Comparison of ENCODE assay signal across 19 cellular contexts in the genomic region with DNA sequence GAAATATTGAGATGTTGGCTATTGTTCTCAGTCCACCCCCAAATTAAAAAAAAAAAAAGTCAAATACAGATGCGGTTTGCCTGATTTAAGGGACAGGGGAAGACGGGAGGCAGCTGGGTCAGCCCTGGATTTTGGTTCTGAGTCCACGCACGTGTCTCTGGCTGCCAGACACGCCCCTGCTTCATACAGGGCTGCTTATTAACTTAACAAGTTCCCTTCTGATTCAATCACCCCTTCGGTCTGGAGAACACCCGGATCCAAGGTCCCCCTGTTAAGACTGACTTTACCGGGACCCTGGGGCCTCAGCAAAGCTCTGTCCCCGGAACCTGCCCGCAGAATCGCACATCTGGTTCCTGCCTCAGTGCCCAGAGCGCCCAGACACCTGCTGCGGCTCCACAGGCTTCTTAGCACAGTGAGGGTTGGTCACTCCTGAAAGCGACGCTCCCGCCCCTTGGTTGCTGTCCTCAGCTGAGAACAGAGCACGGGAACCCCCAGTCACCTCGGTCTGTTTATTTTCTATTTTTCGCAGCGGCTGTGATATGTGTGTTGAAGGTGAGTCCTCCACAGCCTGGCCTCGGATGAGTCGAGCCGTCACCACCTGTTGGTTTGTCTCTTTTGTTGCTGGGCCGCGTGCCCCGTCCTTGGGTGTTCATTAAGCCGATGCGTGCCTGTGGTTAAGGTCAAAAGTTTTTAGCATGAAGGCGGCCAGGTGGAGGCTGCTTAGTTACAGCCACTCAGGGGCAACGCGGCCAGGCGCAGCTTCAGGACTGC. TPM values are rescaled to one million over a fixed set of nuclear protein-coding genes. Genes with fewer than 3 reads are reported as not detected.
DNase-seq lines count a peak whose midpoint lies in the region; ATAC-seq and TF ChIP-seq lines count a peak whose summit lies in the region.
"Had no signal": no experiment of that assay in that cellular context is flagged by ENCODE, and none has a peak within 500 bp of the region (broad histone marks: within the 10 kb centered on the region; RNA-seq: fewer than 3 reads in every experiment).

No MANE protein-coding gene starts in this region.

- CTCF ChIA-PET in HEK293 (lab: Yijun Ruan, JAX): no interaction called here

- no peak overlapping the region for H3K27ac ChIP-seq in HEK293 (ENCODE audit: extremely low read depth, low read depth, low read length)
- H3K27ac ChIP-seq: neutrophil, vagina had no signal

- no peaks in the 10 kb centered on the region for H3K36me3 Mint-ChIP-seq in immature natural killer cell
- H3K36me3 Mint-ChIP-seq in natural killer cell treated with Interleukin-12 subunit alpha and Interleukin-12 subunit beta and Interleukin-15 and Interleukin-18, amount 100 ng/mL, for 72 hours: no peaks in the 10 kb centered on the region
- peaks cover 9 to 29% of the 10 kb centered on the region in 2 donors for H3K36me3 Mint-ChIP-seq in stimulated activated naive B cell treated with anti-CD40 and anti-IgM and Interleukin-4, amounts not matched to agents 10 μg/mL and 1 μg/mL and 100 μg/mL, for 72 hours

- H3K4me3 Mint-ChIP-seq in immature natural killer cell: peak overlapping the region in 4 of 5 donors; percentile 69 to 93 (median 86)
- H3K4me3 Mint-ChIP-seq in natural killer cell treated with Interleukin-12 subunit alpha and Interleukin-12 subunit beta and Interleukin-15 and Interleukin-18, amount 100 ng/mL, for 72 hours: peak overlapping the region; percentile 59
- no peak overlapping the region for H3K4me3 Mint-ChIP-seq in stimulated activated naive B cell treated with anti-CD40 and anti-IgM and Interleukin-4, amounts not matched to agents 10 μg/mL and 1 μg/mL and 100 μg/mL, for 72 hours
- H3K4me3 Mint-ChIP-seq: activated CD4-positive, alpha-beta T cell treated with anti-CD3 and anti-CD28 coated beads, Interleukin-2, amount 10 ng/mL, durations not matched to agents 24 days and 14 days had no signal

- H3K4me3 ChIP-seq in HEK293 (ENCODE audit: low read depth, low read length): no peak overlapping the region
- H3K4me3 ChIP-seq: vagina had no signal

- no peaks in the 10 kb centered on the region for H3K36me3 ChIP-seq in HEK293 (ENCODE audit: control insufficient read depth in 2 of 2, insufficient read depth in 1 of 2, low read length in 2 of 2)
- H3K36me3 ChIP-seq: neutrophil, vagina had no signal

- no peak for TF ChIP-seq CTCF in HEK293 (tag by site-specific recombination; IDR thresholded peaks at IDR 0.05)

- H3K27me3 Mint-ChIP-seq in immature natural killer cell (ENCODE audit: low read depth in 3 of 3): peaks cover 7 to 32% (median 10%) of the 10 kb centered on the region in 3 donors
- H3K27me3 Mint-ChIP-seq in natural killer cell treated with Interleukin-12 subunit alpha and Interleukin-12 subunit beta and Interleukin-15 and Interleukin-18, amount 100 ng/mL, for 72 hours: no peaks in the 10 kb centered on the region
- no peaks in the 10 kb centered on the region for H3K27me3 Mint-ChIP-seq in stimulated activated naive B cell treated with anti-CD40 and anti-IgM and Interleukin-4, amounts not matched to agents 10 μg/mL and 1 μg/mL and 100 μg/mL, for 72 hours
- H3K27me3 Mint-ChIP-seq: activated CD4-positive, alpha-beta T cell treated with anti-CD3 and anti-CD28 coated beads, Interleukin-2, amount 10 ng/mL, durations not matched to agents 24 days and 14 days had no signal

- no peaks in the 10 kb centered on the region for H3K4me1 ChIP-seq in HEK293 (ENCODE audit: control insufficient read depth, insufficient read depth, low read length)
- H3K4me1 ChIP-seq: vagina had no signal

- POLR2A ChIA-PET in HEK293 (lab: Yijun Ruan, JAX): no interaction called here

- no peaks in the 10 kb centered on the region for H3K9me3 ChIP-seq in HEK293 (ENCODE audit: control insufficient read depth, insufficient read depth, low read depth, low read length)
- H3K9me3 ChIP-seq: neutrophil, vagina had no signal

- peaks cover 33 to 38% of the 10 kb centered on the region in 2 donors for H3K4me1 Mint-ChIP-seq in immature natural killer cell
- H3K4me1 Mint-ChIP-seq in natural killer cell treated with Interleukin-12 subunit alpha and Interleukin-12 subunit beta and Interleukin-15 and Interleukin-18, amount 100 ng/mL, for 72 hours (ENCODE audit: low read depth in 2 of 2): peaks cover 11 to 27% of the 10 kb centered on the region in 2 donors
- peaks cover 2 to 11% of the 10 kb centered on the region in 2 donors for H3K4me1 Mint-ChIP-seq in stimulated activated naive B cell treated with anti-CD40 and anti-IgM and Interleukin-4, amounts not matched to agents 10 μg/mL and 1 μg/mL and 100 μg/mL, for 72 hours

- no peak for ATAC-seq in natural killer cell treated with Interleukin-12 subunit alpha and Interleukin-12 subunit beta and Interleukin-15 and Interleukin-18, amount 100 ng/mL, for 72 hours
- ATAC-seq in HG03442 (IDR thresholded peaks at IDR 0.05; ENCODE audit: unreplicated experiment): no peak
- ATAC-seq in stimulated activated naive B cell treated with anti-CD40 and anti-IgM and Interleukin-4, amounts not matched to agents 10 μg/mL and 1 μg/mL and 100 μg/mL, for 72 hours (replicated peaks): no peak
- no peak for ATAC-seq in GM19351 (IDR thresholded peaks at IDR 0.05; ENCODE audit: unreplicated experiment)

- DNase-seq in COLO668 (lab: John Stamatoyannopoulos, UW; ENCODE audit: unreplicated experiment) (peak; percentile 79), immature natural killer cell (no peak)
- no peak for DNase-seq in natural killer cell treated with Interleukin-12 subunit alpha and Interleukin-12 subunit beta and Interleukin-15 and Interleukin-18, amount 100 ng/mL, for 72 hours (ENCODE audit: low spot score)
- no peak for DNase-seq in stimulated activated naive B cell treated with anti-CD40 and anti-IgM and Interleukin-4, amounts not matched to agents 10 μg/mL and 1 μg/mL and 100 μg/mL, for 72 hours
- DNase-seq in activated CD4-positive, alpha-beta T cell treated with anti-CD3 and anti-CD28 coated beads, Interleukin-2, amount 50 U/mL, for 4 hours: no peak
- DNase-seq: activated CD4-positive, alpha-beta T cell treated with anti-CD3 and anti-CD28 coated beads, Interleukin-2, amount 10 ng/mL, durations not matched to agents 24 days and 14 days; activated CD8-positive, alpha-beta memory T cell treated with anti-CD3 and anti-CD28 coated beads, Interleukin-2, amount 50 U/mL, for 4 hours; activated naive CD4-positive, alpha-beta T cell; mesenchymal stem cell; NCI-H1436 treated with DMSO at 0.1 percent for 48 hours; NCI-H226; stimulated activated CD4-positive, alpha-beta T cell treated with anti-CD3 and anti-CD28 coated beads, Interleukin-2, amount 100 ng/mL, for 48 hours had no signal

- H3K27ac Mint-ChIP-seq in immature natural killer cell: peak overlapping the region in 4 of 6 donors; percentile 93 to 98 (median 94)
- H3K27ac Mint-ChIP-seq in natural killer cell treated with Interleukin-12 subunit alpha and Interleukin-12 subunit beta and Interleukin-15 and Interleukin-18, amount 100 ng/mL, for 72 hours: no peak overlapping the region
- no peak overlapping the region for H3K27ac Mint-ChIP-seq in stimulated activated naive B cell treated with anti-CD40 and anti-IgM and Interleukin-4, amounts not matched to agents 10 μg/mL and 1 μg/mL and 100 μg/mL, for 72 hours
- H3K27ac Mint-ChIP-seq: activated CD4-positive, alpha-beta T cell treated with anti-CD3 and anti-CD28 coated beads, Interleukin-2, amount 10 ng/mL, durations not matched to agents 24 days and 14 days had no signal

- H3K9me3 Mint-ChIP-seq in immature natural killer cell: no peaks in the 10 kb centered on the region
- no peaks in the 10 kb centered on the region for H3K9me3 Mint-ChIP-seq in natural killer cell treated with Interleukin-12 subunit alpha and Interleukin-12 subunit beta and Interleukin-15 and Interleukin-18, amount 100 ng/mL, for 72 hours
- H3K9me3 Mint-ChIP-seq in stimulated activated naive B cell treated with anti-CD40 and anti-IgM and Interleukin-4, amounts not matched to agents 10 μg/mL and 1 μg/mL and 100 μg/mL, for 72 hours: no peaks in the 10 kb centered on the region
- H3K9me3 Mint-ChIP-seq: activated CD4-positive, alpha-beta T cell treated with anti-CD3 and anti-CD28 coated beads, Interleukin-2, amount 10 ng/mL, durations not matched to agents 24 days and 14 days had no signal

TF ChIP-seq in HEK293, 187 proteins besides CTCF, POLR2A, EP300 and RAD21:
- TF ChIP-seq ZNF792 (tag by site-specific recombination; IDR thresholded peaks at IDR 0.05) (no peak), ZNF324 (tag by site-specific recombination; IDR thresholded peaks at IDR 0.05) (no peak), ZNF600 (tag by site-specific recombination; IDR thresholded peaks at IDR 0.05) (no peak), ZBTB1 (tag by site-specific recombination; IDR thresholded peaks at IDR 0.05) (no peak), ZNF658 (tag by site-specific recombination; IDR thresholded peaks at IDR 0.05) (no peak), SP2 (tag by site-specific recombination; IDR thresholded peaks at IDR 0.05) (no peak), SALL2 (tag by site-specific recombination; IDR thresholded peaks at IDR 0.05; ENCODE audit: borderline replicate concordance) (no peak), ZNF560 (tag by site-specific recombination; IDR thresholded peaks at IDR 0.05; ENCODE audit: borderline replicate concordance) (no peak), SCRT2 (tag by site-specific recombination; IDR thresholded peaks at IDR 0.05) (peak; percentile 72)

RNA-seq across cellular contexts. Expression of a gene that starts 57.2 kb away (rescaled TPM):
- polyA plus RNA-seq in immature natural killer cell: not detected
- not detected for total RNA-seq in natural killer cell treated with Interleukin-12 subunit alpha and Interleukin-12 subunit beta and Interleukin-15 and Interleukin-18, amount 100 ng/mL, for 72 hours
- total RNA-seq: activated CD4-positive, alpha-beta T cell treated with anti-CD3 and anti-CD28 coated beads, Interleukin-2, amount 10 ng/mL, durations not matched to agents 24 days and 14 days; fibroblast of lung; Right ventricle myocardium inferior; vagina had no signal
- polyA plus RNA-seq: fibroblast of lung had no signal

Comparison
In these comparisons a context has a peak if more than half of its experiments do, and no peak if none do; other contexts are left out.
1. H3K27ac Mint-ChIP-seq: peak in immature natural killer cell (4 of 6); none in natural killer cell treated with Interleukin-12 subunit alpha and Interleukin-12 subunit beta and Interleukin-15 and Interleukin-18, amount 100 ng/mL, for 72 hours (0 of 2) and stimulated activated naive B cell treated with anti-CD40 and anti-IgM and Interleukin-4, amounts not matched to agents 10 μg/mL and 1 μg/mL and 100 μg/mL, for 72 hours (single experiment).
2. H3K4me3 Mint-ChIP-seq: peak in immature natural killer cell (4 of 5) and natural killer cell treated with Interleukin-12 subunit alpha and Interleukin-12 subunit beta and Interleukin-15 and Interleukin-18, amount 100 ng/mL, for 72 hours (single experiment); none in stimulated activated naive B cell treated with anti-CD40 and anti-IgM and Interleukin-4, amounts not matched to agents 10 μg/mL and 1 μg/mL and 100 μg/mL, for 72 hours (0 of 2).